12 cellular contexts compared by ENCODE assay signal in genomic region chr12:106114084-106115068, GRCh38. TPM values are rescaled to one million over a fixed set of nuclear protein-coding genes. Genes with fewer than 3 reads are reported as not detected.
DNase-seq lines count a peak whose midpoint lies in the region; ATAC-seq, FAIRE-seq and TF ChIP-seq lines count a peak whose summit lies in the region.
"Had no signal": no experiment of that assay in that cellular context is flagged by ENCODE, and none has a peak within 500 bp of the region (broad histone marks: within the 10 kb centered on the region; RNA-seq: fewer than 3 reads in every experiment).

No MANE protein-coding gene starts in this region.

- DNase-seq in NCI-H2171 treated with DMSO at 0.1 percent for 48 hours (lab: John Stamatoyannopoulos, UW) (peak; percentile 17), NCI-H2171 (lab: John Stamatoyannopoulos, UW) (no peak), bronchial epithelial cell (ENCODE audit: low read depth) (peak; percentile 76), lower lobe of right lung (no peak), tibial nerve (ENCODE audit: low spot score in 2 of 2) (peak in 1 of 2 donors; percentile 52), HuH-7 (ENCODE audit: low spot score) (no peak), immature natural killer cell (no peak), GM12891 (ENCODE audit: insufficient read length, low spot score) (no peak)
- DNase-seq: cerebellar nuclear complex, DND-41, T-helper 2 cell had no signal

- H3K4me3 ChIP-seq in bronchial epithelial cell (ENCODE audit: low read depth, low read length) (no peak overlapping the region), lower lobe of right lung (no peak overlapping the region), tibial nerve (no peak overlapping the region)

- peaks cover 59% of the 10 kb centered on the region for H3K4me1 ChIP-seq in lower lobe of right lung
- H3K4me1 ChIP-seq in tibial nerve = peaks cover 0 to 98% (median 38%) of the 10 kb centered on the region in 4 donors

- peak; percentile 51 to 60 for ATAC-seq in lower lobe of right lung

- H3K27me3 Mint-ChIP-seq in immature natural killer cell (ENCODE audit: low read depth in 3 of 3) = peaks cover 0 to 5% (median 0%) of the 10 kb centered on the region in 3 donors

- H3K36me3 Mint-ChIP-seq in immature natural killer cell = no peaks in the 10 kb centered on the region

- no peak overlapping the region for H3K4me3 Mint-ChIP-seq in immature natural killer cell

- TF ChIP-seq CTCF in bronchial epithelial cell (IDR thresholded peaks at IDR 0.05; ENCODE audit: insufficient read depth, low read length, severe bottlenecking) = no peak
- no peak for TF ChIP-seq CTCF in lower lobe of right lung (IDR thresholded peaks at IDR 0.05)
- TF ChIP-seq CTCF in tibial nerve (IDR thresholded peaks at IDR 0.05) = no peak

- FAIRE-seq in bronchial epithelial cell (lab: Jason Lieb, UNC) = no peak
- no peak for FAIRE-seq in GM12891 (lab: Jason Lieb, UNC)
- FAIRE-seq: A204.1 had no signal

- TF ChIP-seq POLR2A in tibial nerve (IDR thresholded peaks at IDR 0.05) (peak in 1 of 2 donors; percentile 11), GM12891 (IDR thresholded peaks at IDR 0.05; ENCODE audit: low read depth, low read length) (no peak)

- peaks cover 18 to 29% of the 10 kb centered on the region in 2 donors for H3K4me1 Mint-ChIP-seq in immature natural killer cell

- no peaks in the 10 kb centered on the region for H3K36me3 ChIP-seq in bronchial epithelial cell (ENCODE audit: control insufficient read depth, insufficient read depth, low read length)
- H3K36me3 ChIP-seq in lower lobe of right lung = no peaks in the 10 kb centered on the region
- H3K36me3 ChIP-seq in tibial nerve = no peaks in the 10 kb centered on the region

- H3K27me3 ChIP-seq in bronchial epithelial cell (ENCODE audit: control insufficient read depth, insufficient read depth, low read length) = no peaks in the 10 kb centered on the region
- H3K27me3 ChIP-seq in lower lobe of right lung (ENCODE audit: low read depth) = no peaks in the 10 kb centered on the region
- no peaks in the 10 kb centered on the region for H3K27me3 ChIP-seq in tibial nerve

- no peak overlapping the region for H3K27ac Mint-ChIP-seq in immature natural killer cell

- no peak overlapping the region for H3K27ac ChIP-seq in lower lobe of right lung
- peak overlapping the region; percentile 60 to 84 (median 74) for H3K27ac ChIP-seq in tibial nerve

- 72 to 80% methylated on average over 10 of the region's 10 CpGs for WGBS in tibial nerve, 2 donors

- TF ChIP-seq EP300 in tibial nerve (IDR thresholded peaks at IDR 0.05) = peak in 1 of 2 donors; percentile 74

- intact Hi-C loops in lower lobe of right lung (cut with DNase I) = no loop called here

- no peaks in the 10 kb centered on the region for H3K9me3 Mint-ChIP-seq in immature natural killer cell

- H3K9me3 ChIP-seq in lower lobe of right lung (no peaks in the 10 kb centered on the region), tibial nerve (no peaks in the 10 kb centered on the region)

TF ChIP-seq in GM12891, 5 proteins besides CTCF, POLR2A, EP300 and RAD21:
- TF ChIP-seq SPI1 (IDR thresholded peaks at IDR 0.05; ENCODE audit: low read depth, low read length) = no peak
- TF ChIP-seq PAX5 (IDR thresholded peaks at IDR 0.05; ENCODE audit: insufficient read depth, low read length, severe bottlenecking) = no peak
- TF ChIP-seq TAF1 (IDR thresholded peaks at IDR 0.05; ENCODE audit: low read depth, low read length) = no peak
- no peak for TF ChIP-seq POLR2AphosphoS5 (IDR thresholded peaks at IDR 0.05; ENCODE audit: low read depth, low read length)
- no peak for TF ChIP-seq POU2F2 (IDR thresholded peaks at IDR 0.05; ENCODE audit: low read depth, low read length)
TF ChIP-seq in GM12891: peak in this region for 0.

RNA-seq across cellular contexts. Expression of gene NUAK1, which starts 24.4 kb away (rescaled TPM):
- 3.1 and 7.6 TPM in 2 replicates for total RNA-seq in bronchial epithelial cell
- total RNA-seq in lower lobe of right lung = 17.5 TPM
- 10 to 100 TPM; 32.0 to 47.9 (median 33.5) TPM for total RNA-seq in tibial nerve
- 1 to 10 TPM in 1 of 3 donors, under 1 TPM in 2; 0.02 to 2.7 (median 0.68) TPM for polyA plus RNA-seq in immature natural killer cell
- not detected for polyA plus RNA-seq in GM12891 (2012; ENCODE audit: low read depth, missing spikeins)

Comparison
In these comparisons a context has a peak if more than half of its experiments do, and no peak if none do; other contexts are left out.
1. DNase-seq: peak in NCI-H2171 treated with DMSO at 0.1 percent for 48 hours (single experiment) and bronchial epithelial cell (single experiment); none in NCI-H2171 (single experiment), lower lobe of right lung (single experiment), HuH-7 (single experiment), immature natural killer cell (0 of 3) and GM12891 (single experiment).